16 cellular contexts compared by ENCODE assay signal in the genomic region with DNA sequence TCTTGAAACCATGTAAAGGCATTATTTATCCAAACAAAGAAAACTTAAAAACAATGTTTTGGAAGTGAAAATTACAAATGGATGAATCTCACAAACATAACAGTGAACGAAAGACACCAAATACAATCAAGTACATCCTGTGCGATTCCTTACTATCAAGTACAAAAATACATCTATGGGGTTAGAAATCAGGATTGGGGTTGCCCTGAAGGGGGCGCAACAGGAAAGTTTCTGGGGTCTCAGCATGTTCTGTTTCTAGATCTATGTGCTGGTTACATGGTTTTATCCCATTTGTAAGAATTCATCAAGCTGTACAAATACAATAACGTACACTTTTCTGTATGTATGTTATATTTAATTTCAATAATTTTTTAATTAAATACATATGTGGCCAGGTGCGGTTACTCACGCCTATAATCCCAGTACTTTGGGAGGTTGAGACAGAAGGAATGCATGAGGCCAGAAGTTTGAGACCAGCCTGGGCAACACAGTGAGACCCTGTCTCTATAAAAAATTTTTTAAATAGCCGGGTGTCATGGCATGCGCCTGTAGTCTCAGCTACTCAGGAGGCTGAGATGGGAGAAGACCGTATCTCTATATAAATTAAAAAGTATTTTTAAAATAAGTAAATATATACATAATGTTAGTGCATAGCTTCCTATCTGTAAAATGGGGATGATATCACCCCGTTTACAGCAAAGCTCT.
DNase-seq lines count a peak whose midpoint lies in the region; ATAC-seq and TF ChIP-seq lines count a peak whose summit lies in the region.
"Had no signal": no experiment of that assay in that cellular context is flagged by ENCODE, and none has a peak within 500 bp of the region (broad histone marks: within the 10 kb centered on the region; RNA-seq: fewer than 3 reads in every experiment).

No MANE protein-coding gene starts in this region.

- no peaks in the 10 kb centered on the region for H3K27me3 Mint-ChIP-seq in activated CD4-positive, alpha-beta T cell treated with anti-CD3 and anti-CD28 coated beads for 36 hours
- peaks cover 7% of the 10 kb centered on the region for H3K27me3 Mint-ChIP-seq in GM23338 (ENCODE audit: insufficient read depth, low read depth, poor library complexity)

- no peak overlapping the region for H3K4me3 Mint-ChIP-seq in activated CD4-positive, alpha-beta T cell treated with anti-CD3 and anti-CD28 coated beads for 36 hours
- no peak overlapping the region for H3K4me3 Mint-ChIP-seq in GM23338

- CTCF ChIA-PET in activated CD4-positive, alpha-beta T cell treated with anti-CD3 and anti-CD28 coated beads for 36 hours (lab: Charles Lee), result interaction anchor here (0.9 to 1.1 kb wide), 2 partner anchors 11 to 22 kb away, joined by 3 to 4 read pairs; no protein-coding TSS in a partner anchor

- POLR2A ChIA-PET in activated CD4-positive, alpha-beta T cell treated with anti-CD3 and anti-CD28 coated beads for 36 hours (lab: Charles Lee), result no interaction called here

- no peaks in the 10 kb centered on the region for H3K4me1 ChIP-seq in GM23338 (ENCODE audit: insufficient read depth)
- H3K4me1 ChIP-seq: parathyroid adenoma had no signal

- H3K27ac Mint-ChIP-seq in activated CD4-positive, alpha-beta T cell treated with anti-CD3 and anti-CD28 coated beads for 36 hours, result no peak overlapping the region
- H3K27ac Mint-ChIP-seq in GM23338, result no peak overlapping the region

- H3K79me2 ChIP-seq in GM23338 (replicated peaks; ENCODE audit: insufficient read depth) (peaks cover 17% of the 10 kb centered on the region), SU-DHL-6 (ENCODE audit: insufficient read depth, low read length) (peaks cover 87% of the 10 kb centered on the region)
- H3K79me2 ChIP-seq: parathyroid adenoma had no signal

- H3F3A ChIP-seq in GM23338 (replicated peaks; ENCODE audit: low read depth) (no peaks in the 10 kb centered on the region), SU-DHL-6 (ENCODE audit: insufficient read depth) (peaks cover 5% of the 10 kb centered on the region; the same call in 1 of the 2 replicates)

- no peaks in the 10 kb centered on the region for H3K4me1 Mint-ChIP-seq in activated CD4-positive, alpha-beta T cell treated with anti-CD3 and anti-CD28 coated beads for 36 hours
- peaks cover 2% of the 10 kb centered on the region; the same call in 2 of the 3 replicates for H3K4me1 Mint-ChIP-seq in GM23338

- H3K27ac ChIP-seq in GM23338 (ENCODE audit: low read depth), result no peak overlapping the region
- no peak overlapping the region for H3K27ac ChIP-seq in SU-DHL-6 (ENCODE audit: low read depth, low read length)
- H3K27ac ChIP-seq: HL-60, parathyroid adenoma had no signal

- no peak for ATAC-seq in activated CD4-positive, alpha-beta T cell treated with anti-CD3 and anti-CD28 coated beads for 36 hours
- ATAC-seq in GM23338 (peak; percentile 58), HG02623 (IDR thresholded peaks at IDR 0.05; ENCODE audit: unreplicated experiment) (no peak), GM21786 (IDR thresholded peaks at IDR 0.05; ENCODE audit: unreplicated experiment) (no peak)

- no peaks in the 10 kb centered on the region for H3K9me2 ChIP-seq in GM23338 (ENCODE audit: insufficient read depth)
- no peaks in the 10 kb centered on the region for H3K9me2 ChIP-seq in SU-DHL-6 (replicated peaks; ENCODE audit: insufficient read depth, low read length)

- H3K36me3 ChIP-seq in GM23338 (ENCODE audit: insufficient read depth) (no peaks in the 10 kb centered on the region), SU-DHL-6 (ENCODE audit: low read length) (no peaks in the 10 kb centered on the region; the same call in 1 of the 2 replicates), kidney epithelial cell (ENCODE audit: control insufficient read depth, insufficient read depth, low read length) (no peaks in the 10 kb centered on the region)

- H4K20me1 ChIP-seq in GM23338 (replicated peaks; ENCODE audit: insufficient read depth) (peaks cover 11% of the 10 kb centered on the region), SU-DHL-6 (ENCODE audit: low read depth, low read length) (0 out of 2 replicates have a peak, but pooled peaks cover 7% of the 10 kb centered on the region)

- no peak overlapping the region for H3K9ac ChIP-seq in SU-DHL-6 (ENCODE audit: low read length)
- H3K9ac ChIP-seq: parathyroid adenoma had no signal

- H3K4me3 ChIP-seq in GM23338 (no peak overlapping the region), SU-DHL-6 (ENCODE audit: insufficient read depth, low read length, poor library complexity, severe bottlenecking) (no peak overlapping the region), kidney epithelial cell (ENCODE audit: low read depth, low read length) (no peak overlapping the region)

- no peak overlapping the region for H3K4me2 ChIP-seq in GM23338
- no peak overlapping the region for H3K4me2 ChIP-seq in SU-DHL-6 (ENCODE audit: low read depth, low read length, poor library complexity, severe bottlenecking)

- H2AFZ ChIP-seq in GM23338 (no peak overlapping the region), SU-DHL-6 (ENCODE audit: low read depth, low read length, severe bottlenecking) (no peak overlapping the region)
- H2AFZ ChIP-seq: parathyroid adenoma had no signal

- no peaks in the 10 kb centered on the region for H3K9me3 Mint-ChIP-seq in activated CD4-positive, alpha-beta T cell treated with anti-CD3 and anti-CD28 coated beads for 36 hours (ENCODE audit: low read depth)
- no peaks in the 10 kb centered on the region for H3K9me3 Mint-ChIP-seq in GM23338

- peak; percentile 72 to 88 for TF ChIP-seq CTCF in GM23338 (conservative IDR thresholded peaks at IDR 0.05; ENCODE audit: low read depth in 2 of 2)
- TF ChIP-seq CTCF in SU-DHL-6 (IDR thresholded peaks at IDR 0.05; ENCODE audit: insufficient read depth, low read length, poor library complexity, severe bottlenecking), result peak; percentile 20
- TF ChIP-seq CTCF in kidney epithelial cell (IDR thresholded peaks at IDR 0.05; ENCODE audit: insufficient read depth, low read length, poor library complexity, severe bottlenecking), result peak; percentile 19

- no peaks in the 10 kb centered on the region for H3K9me3 ChIP-seq in SU-DHL-6 (ENCODE audit: insufficient read depth, low read length)

- intact Hi-C loops in activated CD4-positive, alpha-beta T cell treated with anti-CD3 and anti-CD28 coated beads for 36 hours (cut with DNase I, micrococcal nuclease), result no loop called here

- DNase-seq in activated CD4-positive, alpha-beta T cell treated with anti-CD3 and anti-CD28 coated beads for 36 hours, result peak; percentile 55
- no peak for DNase-seq in activated CD4-positive, alpha-beta T cell treated with anti-CD3 and anti-CD28 coated beads, Interleukin-2, amount 50 U/mL, for 1 hour
- DNase-seq in GM23338 (ENCODE audit: low spot score) (peak; percentile 72), kidney epithelial cell (ENCODE audit: low read depth) (no peak), nucleus accumbens (lab: John Stamatoyannopoulos, UW) (no peak)
- DNase-seq: activated CD8-positive, alpha-beta memory T cell treated with anti-CD3 and anti-CD28 coated beads, Interleukin-2, amount 50 U/mL, for 4 hours; cerebellar nuclear complex; islet precursor cell; NCI-H2029 treated with DMSO at 0.1 percent for 48 hours; NK-92 treated with Interleukin-12 subunit alpha and Interleukin-12 subunit beta, amount 100 ng/mL, for 24 hours; SIG-M5 had no signal

- no peaks in the 10 kb centered on the region for H3K27me3 ChIP-seq in GM23338 (ENCODE audit: insufficient read depth)
- no peaks in the 10 kb centered on the region for H3K27me3 ChIP-seq in SU-DHL-6 (ENCODE audit: low read length)
- H3K27me3 ChIP-seq in kidney epithelial cell (ENCODE audit: control insufficient read depth, insufficient read depth, low read length), result no peaks in the 10 kb centered on the region

- no peaks in the 10 kb centered on the region for H3K36me3 Mint-ChIP-seq in activated CD4-positive, alpha-beta T cell treated with anti-CD3 and anti-CD28 coated beads for 36 hours (ENCODE audit: low read depth)
- H3K36me3 Mint-ChIP-seq in GM23338 (ENCODE audit: low read depth), result no peaks in the 10 kb centered on the region

TF ChIP-seq in GM23338, 12 proteins besides CTCF, POLR2A, EP300 and RAD21 (continues in another document):
- TF ChIP-seq EZH2 (IDR thresholded peaks at IDR 0.05; ENCODE audit: low read depth, unreplicated experiment), result no peak

Comparison
In these comparisons a context has a peak if more than half of its experiments do, and no peak if none do; other contexts are left out.
1. DNase-seq: peak in activated CD4-positive, alpha-beta T cell treated with anti-CD3 and anti-CD28 coated beads for 36 hours (single experiment) and GM23338 (single experiment); none in activated CD4-positive, alpha-beta T cell treated with anti-CD3 and anti-CD28 coated beads, Interleukin-2, amount 50 U/mL, for 1 hour (single experiment), kidney epithelial cell (single experiment) and nucleus accumbens (0 of 56).
2. CTCF ChIP-seq: peak in every context shown above with its lines; median percentile 80 in GM23338; 20 in SU-DHL-6; 19 in kidney epithelial cell.